ENCODE assay signal across 8 cellular contexts in the genomic region with DNA sequence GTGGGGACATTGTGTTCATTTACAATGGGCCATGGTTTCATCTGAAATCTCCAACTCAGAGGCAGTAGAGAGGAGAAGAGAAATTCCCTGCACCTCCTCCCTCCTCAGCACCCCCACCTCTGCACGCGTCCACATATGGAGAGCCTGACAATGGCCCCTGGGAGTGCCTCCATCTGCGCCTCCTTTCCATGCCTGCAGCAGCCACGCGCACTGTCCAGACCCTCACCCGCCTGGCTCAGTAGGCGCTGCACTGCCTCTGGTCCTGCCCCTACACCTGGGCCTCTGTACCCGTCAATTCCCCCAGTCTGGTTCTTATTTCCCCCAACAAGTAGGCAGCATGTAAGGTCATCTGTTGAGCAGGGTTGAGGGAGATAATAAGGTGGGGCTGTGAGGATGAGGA.
"Had no signal": no experiment of that assay in that cellular context is flagged by ENCODE, and none has a peak within 500 bp of the region (broad histone marks: within the 10 kb centered on the region; RNA-seq: fewer than 3 reads in every experiment).

No MANE protein-coding gene starts in this region.

- H3K27ac ChIP-seq: GM23248, HL-60 had no signal

- H3K27ac Mint-ChIP-seq: HFFc6 had no signal

- H3K4me3 Mint-ChIP-seq: HFFc6 had no signal

- H3K9ac ChIP-seq: GM23248 had no signal

- DNase-seq: GOT3, HFFc6, IMR-90, KG1 had no signal

- H3K9me3 ChIP-seq: HAP-1 had no signal

- H3K9me3 Mint-ChIP-seq: HFFc6 had no signal

- H2AFZ ChIP-seq: GM23248 had no signal

- H3K4me3 ChIP-seq: GM23248, HAP-1, K562 had no signal
